Comparison of ENCODE assay signal across 1 cellular context in the genomic region with DNA sequence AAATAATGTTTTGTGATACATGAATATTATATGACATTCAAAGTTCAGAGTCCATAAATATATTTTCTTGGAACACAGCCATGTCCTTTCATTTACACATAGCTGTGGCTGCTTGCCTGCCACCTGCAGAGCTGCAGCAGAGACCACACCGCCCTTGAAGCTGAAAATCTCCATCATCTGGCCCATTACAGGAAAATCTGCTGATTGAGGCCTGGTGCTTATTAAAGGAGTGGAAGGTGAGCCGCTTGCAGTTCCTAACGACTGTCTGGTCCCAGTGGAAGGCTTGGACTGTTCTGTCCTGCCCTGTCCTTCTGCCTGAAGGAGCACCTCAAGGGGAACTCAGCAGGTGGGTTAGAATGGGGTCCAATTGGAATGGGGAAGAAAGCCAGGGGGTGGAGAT.
TF ChIP-seq lines count a peak whose summit lies in the region.

No MANE protein-coding gene starts in this region.

TF ChIP-seq in IMR-90, 13 proteins besides CTCF, POLR2A, EP300 and RAD21 (continued from another document):
- TF ChIP-seq, protein P1, sequence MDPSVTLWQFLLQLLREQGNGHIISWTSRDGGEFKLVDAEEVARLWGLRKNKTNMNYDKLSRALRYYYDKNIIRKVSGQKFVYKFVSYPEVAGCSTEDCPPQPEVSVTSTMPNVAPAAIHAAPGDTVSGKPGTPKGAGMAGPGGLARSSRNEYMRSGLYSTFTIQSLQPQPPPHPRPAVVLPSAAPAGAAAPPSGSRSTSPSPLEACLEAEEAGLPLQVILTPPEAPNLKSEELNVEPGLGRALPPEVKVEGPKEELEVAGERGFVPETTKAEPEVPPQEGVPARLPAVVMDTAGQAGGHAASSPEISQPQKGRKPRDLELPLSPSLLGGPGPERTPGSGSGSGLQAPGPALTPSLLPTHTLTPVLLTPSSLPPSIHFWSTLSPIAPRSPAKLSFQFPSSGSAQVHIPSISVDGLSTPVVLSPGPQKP (IDR thresholded peaks at IDR 0.05; ENCODE audit: borderline replicate concordance, low read depth, low read length): no peak
- TF ChIP-seq, protein P2, sequence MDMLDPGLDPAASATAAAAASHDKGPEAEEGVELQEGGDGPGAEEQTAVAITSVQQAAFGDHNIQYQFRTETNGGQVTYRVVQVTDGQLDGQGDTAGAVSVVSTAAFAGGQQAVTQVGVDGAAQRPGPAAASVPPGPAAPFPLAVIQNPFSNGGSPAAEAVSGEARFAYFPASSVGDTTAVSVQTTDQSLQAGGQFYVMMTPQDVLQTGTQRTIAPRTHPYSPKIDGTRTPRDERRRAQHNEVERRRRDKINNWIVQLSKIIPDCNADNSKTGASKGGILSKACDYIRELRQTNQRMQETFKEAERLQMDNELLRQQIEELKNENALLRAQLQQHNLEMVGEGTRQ (IDR thresholded peaks at IDR 0.05; ENCODE audit: low read depth, low read length): no peak
- TF ChIP-seq MXI1 (IDR thresholded peaks at IDR 0.05; ENCODE audit: borderline replicate concordance, low read depth, low read length): no peak
- no peak for TF ChIP-seq MAZ (IDR thresholded peaks at IDR 0.05; ENCODE audit: borderline replicate concordance, low read depth, low read length)
- TF ChIP-seq NFE2L2 (IDR thresholded peaks at IDR 0.05; ENCODE audit: low read depth, low read length): no peak
- TF ChIP-seq SMC3 (IDR thresholded peaks at IDR 0.05; ENCODE audit: low read depth, low read length): no peak
